In genomic region chr11:47215366-47215925, GRCh38 we compare ENCODE assay signal across 8 cellular contexts. TPM values are rescaled to one million over a fixed set of nuclear protein-coding genes. Genes with fewer than 3 reads are reported as not detected.
DNase-seq lines count a peak whose midpoint lies in the region; ATAC-seq, FAIRE-seq and TF ChIP-seq lines count a peak whose summit lies in the region.

No MANE protein-coding gene starts in this region.

- no TSS peak for BruUV-seq in K562 (replicated peaks; lab: Mats Ljungman, UMichigan)

- CTCF ChIA-PET in K562 (lab: Yijun Ruan, JAX; ENCODE audit: low intra/inter-chr PET ratio): no interaction called here

- no peak for TF ChIP-seq POLR2A in K562 (conservative IDR thresholded peaks at IDR 0.05)

- no peak for TF ChIP-seq CTCF in DND-41 (IDR thresholded peaks at IDR 0.05; ENCODE audit: borderline replicate concordance, extremely low read depth, low read length, poor library complexity, severe bottlenecking)
- no peak for TF ChIP-seq CTCF in KMS-11 (conservative IDR thresholded peaks at IDR 0.05; ENCODE audit: low read depth, low read length)
- no peak for TF ChIP-seq CTCF in K562 (IDR thresholded peaks at IDR 0.05 in 2 of 3, conservative IDR thresholded peaks at IDR 0.05 in 1 of 3; ENCODE audit: insufficient read depth in 2 of 3, low read depth in 1 of 3, low read length in 3 of 3)
- TF ChIP-seq CTCF in upper lobe of right lung (IDR thresholded peaks at IDR 0.05): no peak

- TF ChIP-seq EP300 in K562 (IDR thresholded peaks at IDR 0.05; ENCODE audit: low read length): no peak

- H3K4me1 ChIP-seq in DND-41 (ENCODE audit: insufficient read depth, low read length): peaks cover 44% of the 10 kb centered on the region
- peaks cover 15% of the 10 kb centered on the region for H3K4me1 ChIP-seq in KMS-11 (ENCODE audit: low read depth, poor library complexity, severe bottlenecking)
- peaks cover 14 to 20% of the 10 kb centered on the region in 2 experiments; a peak in 4 of 5 replicates for H3K4me1 ChIP-seq in K562 (replicated peaks in 1 of 2; ENCODE audit: control insufficient read depth in 2 of 2, insufficient read depth in 2 of 2, low read length in 2 of 2)
- H3K4me1 ChIP-seq in upper lobe of right lung: peaks cover 31% of the 10 kb centered on the region

- no peaks in the 10 kb centered on the region for H3K9me3 ChIP-seq in DND-41 (ENCODE audit: insufficient read depth, low read length, severe bottlenecking)
- no peaks in the 10 kb centered on the region for H3K9me3 ChIP-seq in K562 (replicated peaks; ENCODE audit: control insufficient read depth, insufficient read depth, low read depth, low read length)
- no peaks in the 10 kb centered on the region for H3K9me3 ChIP-seq in upper lobe of right lung

- H3K4me3 ChIP-seq in DND-41 (ENCODE audit: low read depth in 1 of 2, low read length in 2 of 2) (peak overlapping the region; percentile 83 to 90), KMS-11 (IDR thresholded peaks at IDR 0.05; ENCODE audit: insufficient read depth, low read depth, low read length) (no peak overlapping the region), K562 (peak overlapping the region; percentile 59), upper lobe of right lung (peak overlapping the region; percentile 81)

- 3% methylated on average over 15 of the region's 15 CpGs for WGBS in K562 (ENCODE audit: insufficient coverage, low coverage, missing lambda C conversion rate)

- peaks cover 34% of the 10 kb centered on the region for H3K79me2 ChIP-seq in DND-41 (ENCODE audit: insufficient read depth, low read length)
- peaks cover 6% of the 10 kb centered on the region; the same call in 1 of the 2 replicates for H3K79me2 ChIP-seq in KMS-11 (ENCODE audit: insufficient read depth, low read depth)
- peaks cover 17% of the 10 kb centered on the region; the same call in 2 of the 3 replicates for H3K79me2 ChIP-seq in K562 (ENCODE audit: control insufficient read depth, insufficient read depth, low read length)

- no peak for DNase-seq in DND-41
- DNase-seq in K562 (ENCODE audit: extremely low read depth in 1 of 4, low spot score in 3 of 4): peak in 2 of 4 experiments; percentile 4 to 53
- DNase-seq in lung microvascular endothelial cell (ENCODE audit: low read depth in 2 of 2): peak; percentile 29 to 38
- no peak for DNase-seq in upper lobe of right lung
- no peak for DNase-seq in SIG-M5 treated with dmso at 0.1 percent for 504 hours (lab: John Stamatoyannopoulos, UW; ENCODE audit: unreplicated experiment)

- peaks cover 2% of the 10 kb centered on the region; the same call in 1 of the 2 replicates for H4K20me1 ChIP-seq in DND-41 (ENCODE audit: insufficient read depth, low read length)
- H4K20me1 ChIP-seq in KMS-11 (ENCODE audit: insufficient read depth): no peaks in the 10 kb centered on the region
- H4K20me1 ChIP-seq in K562 (replicated peaks; ENCODE audit: control insufficient read depth, insufficient read depth, low read length): no peaks in the 10 kb centered on the region; the same call in 1 of the 2 replicates

- peak; percentile 52 for FAIRE-seq in K562 (lab: Jason Lieb, UNC)

- POLR2A ChIA-PET in K562 (lab: Yijun Ruan, JAX): interaction anchor here (0.6 to 2.4 kb wide), 12 partner anchors 9 to 272 kb away, joined by 3 to 7 read pairs (median 4); no protein-coding TSS in a partner anchor

- in situ Hi-C loops in K562 (cut with MboI): no loop called here

- H3K27me3 ChIP-seq in DND-41 (ENCODE audit: insufficient read depth, low read length, poor library complexity): no peaks in the 10 kb centered on the region
- H3K27me3 ChIP-seq in KMS-11 (ENCODE audit: insufficient read depth, low read depth): no peaks in the 10 kb centered on the region
- H3K27me3 ChIP-seq in K562 (ENCODE audit: control insufficient read depth in 2 of 2, insufficient read depth in 2 of 2, low read length in 2 of 2): no peaks in the 10 kb centered on the region
- H3K27me3 ChIP-seq in upper lobe of right lung: no peaks in the 10 kb centered on the region

- H3K4me2 ChIP-seq in DND-41 (ENCODE audit: insufficient read depth, low read length) (peak overlapping the region; percentile 93), KMS-11 (peak overlapping the region; percentile 97), K562 (ENCODE audit: insufficient read depth, low read length) (peak overlapping the region; percentile 99)

- ATAC-seq in DND-41 (ENCODE audit: insufficient read depth, low read depth): no peak
- no peak for ATAC-seq in K562
- no peak for ATAC-seq in upper lobe of right lung
- ATAC-seq in HG03135 (IDR thresholded peaks at IDR 0.05; ENCODE audit: unreplicated experiment): no peak
- ATAC-seq in GM21367 (IDR thresholded peaks at IDR 0.05; ENCODE audit: unreplicated experiment): no peak

- H3K9ac ChIP-seq in DND-41 (ENCODE audit: low read depth, low read length) (peak overlapping the region; percentile 97), KMS-11 (peak overlapping the region; percentile 96), K562 (ENCODE audit: insufficient read depth in 1 of 2, low read depth in 2 of 2, low read length in 2 of 2) (peak overlapping the region; percentile 86 to 97)

- intact Hi-C loops in K562 (cut with micrococcal nuclease): no loop called here
- intact Hi-C loops in upper lobe of right lung (cut with DNase I): no loop called here

- peak overlapping the region; percentile 96 for H2AFZ ChIP-seq in DND-41 (ENCODE audit: low read depth, low read length)
- peak overlapping the region; percentile 98 for H2AFZ ChIP-seq in KMS-11 (ENCODE audit: low read depth)
- H2AFZ ChIP-seq in K562 (ENCODE audit: low read depth, low read length): peak overlapping the region; percentile 97

- H3K9me1 ChIP-seq in K562 (ENCODE audit: control insufficient read depth, insufficient read depth, low read length): no peaks in the 10 kb centered on the region

- H3K27ac ChIP-seq in DND-41 (ENCODE audit: low read length): peak overlapping the region; percentile 99
- H3K27ac ChIP-seq in KMS-11: peak overlapping the region; percentile 97
- H3K27ac ChIP-seq in K562 (ENCODE audit: extremely low read depth, low read depth, low read length): peak overlapping the region; percentile 93
- peak overlapping the region; percentile 95 for H3K27ac ChIP-seq in upper lobe of right lung

- H3K36me3 ChIP-seq in DND-41 (ENCODE audit: insufficient read depth, low read length) (peaks cover 27% of the 10 kb centered on the region), KMS-11 (ENCODE audit: insufficient read depth) (no peaks in the 10 kb centered on the region), K562 (ENCODE audit: control insufficient read depth, insufficient read depth, low read length) (no peaks in the 10 kb centered on the region; the same call in 2 of the 3 replicates), upper lobe of right lung (peaks cover 16% of the 10 kb centered on the region)

- TF ChIP-seq RAD21 in K562 (CRISPR knock-in tag; conservative IDR thresholded peaks at IDR 0.05 in 1 of 2, IDR thresholded peaks at IDR 0.05 in 1 of 2): no peak

RNA-seq across cellular contexts. Expression of gene DDB2, which starts 0.7 kb away (rescaled TPM):
- total RNA-seq in K562 (2011; cell fraction: chromatin; rRNA removed; ENCODE audit: low replicate concordance): 56.3 and 66.6 TPM in 2 replicates
- total RNA-seq in K562 (2011; cell fraction: nucleolus; rRNA removed): 38.7 TPM in 2 replicates
- total RNA-seq in K562 (2011; cell fraction: nucleoplasm; rRNA removed): 45.0 and 46.9 TPM in 2 replicates
- total RNA-seq in K562 (2014; rRNA removed) (12.7 and 13.3 TPM in 2 replicates), K562 (2014; rRNA removed; fragmentation: Illumina TruSeq; extraction: Trizol) (8.7 and 9.0 TPM in 2 replicates), K562 (2015; rRNA removed; fragmentation: Illumina TruSeq; extraction: Trizol) (10.1 and 10.9 TPM in 2 replicates), K562 (2021) (9.0 and 10.5 TPM in 2 replicates), lung microvascular endothelial cell (23.2 and 53.8 TPM in 2 replicates), upper lobe of right lung (49.6 TPM)
- polyA plus RNA-seq in K562 (2011; rRNA removed) (17.1 and 17.5 TPM in 2 replicates), K562 (2014; fragmentation: Illumina TruSeq; extraction: Trizol) (10.1 and 10.4 TPM in 2 replicates), K562 (2014; fragmentation: Nextera tagmentation; extraction: Ambion mirVana) (10 to 100 TPM in 1 of 2 experiments, 1 to 10 TPM in 1; 9.0 to 10.3 TPM), K562 (2014; rRNA removed) (12.0 and 18.6 TPM in 2 replicates)
- 12.9 and 16.0 TPM in 2 replicates for polyA plus RNA-seq in K562 (2011; cell fraction: cytosol; rRNA removed)
- polyA plus RNA-seq in K562 (2011; cell fraction: nucleus; rRNA removed): 54.5 and 57.5 TPM in 2 replicates
- polyA plus RNA-seq in K562 (2012): 11.5 and 20.9 TPM in 2 replicates
- 12.9 and 16.8 TPM in 2 replicates for polyA minus RNA-seq in K562 (2011; rRNA and poly(A)+ RNA removed)
- 5.5 and 8.0 TPM in 2 replicates for polyA minus RNA-seq in K562 (2011; cell fraction: cytosol; rRNA and poly(A)+ RNA removed)
- 17.4 and 23.8 TPM in 2 replicates for polyA minus RNA-seq in K562 (2011; cell fraction: nucleus; rRNA and poly(A)+ RNA removed)

RNA-seq across cellular contexts. Expression of gene PACSIN3, which starts 29.2 kb away (rescaled TPM):
- total RNA-seq in K562 (2011; cell fraction: chromatin; rRNA removed; ENCODE audit: low replicate concordance): 3.9 and 14.6 TPM in 2 replicates
- total RNA-seq in K562 (2011; cell fraction: nucleolus; rRNA removed): 11.6 and 12.7 TPM in 2 replicates
- 6.0 and 7.3 TPM in 2 replicates for total RNA-seq in K562 (2011; cell fraction: nucleoplasm; rRNA removed)
- total RNA-seq in K562 (2014; rRNA removed) (15.5 and 18.8 TPM in 2 replicates), K562 (2014; rRNA removed; fragmentation: Illumina TruSeq; extraction: Trizol) (1.5 and 3.5 TPM in 2 replicates), K562 (2015; rRNA removed; fragmentation: Illumina TruSeq; extraction: Trizol) (8.8 and 9.6 TPM in 2 replicates), K562 (2021) (13.8 and 18.1 TPM in 2 replicates), lung microvascular endothelial cell (12.9 and 17.9 TPM in 2 replicates), upper lobe of right lung (36.9 TPM)
- polyA plus RNA-seq in K562 (2011; rRNA removed) (6.8 and 7.1 TPM in 2 replicates), K562 (2014; fragmentation: Illumina TruSeq; extraction: Trizol) (7.1 and 9.8 TPM in 2 replicates), K562 (2014; fragmentation: Nextera tagmentation; extraction: Ambion mirVana) (under 1 TPM; 0.13 to 0.17 TPM), K562 (2014; rRNA removed) (14.5 and 15.0 TPM in 2 replicates)
- 6.5 and 12.3 TPM in 2 replicates for polyA plus RNA-seq in K562 (2011; cell fraction: cytosol; rRNA removed)
- 6.2 and 9.6 TPM in 2 replicates for polyA plus RNA-seq in K562 (2011; cell fraction: nucleus; rRNA removed)
- polyA plus RNA-seq in K562 (2012): 7.3 and 10.4 TPM in 2 replicates
- polyA minus RNA-seq in K562 (2011; rRNA and poly(A)+ RNA removed): 1.9 and 3.0 TPM in 2 replicates
- polyA minus RNA-seq in K562 (2011; cell fraction: cytosol; rRNA and poly(A)+ RNA removed): 8.0 and 17.4 TPM in 2 replicates
- 4.7 and 5.0 TPM in 2 replicates for polyA minus RNA-seq in K562 (2011; cell fraction: nucleus; rRNA and poly(A)+ RNA removed)

RNA-seq across cellular contexts. Expression of gene ACP2, which starts 33.2 kb away (rescaled TPM):
- 46.3 and 108 TPM in 2 replicates for total RNA-seq in K562 (2011; cell fraction: chromatin; rRNA removed; ENCODE audit: low replicate concordance)
- total RNA-seq in K562 (2011; cell fraction: nucleolus; rRNA removed): 76.0 and 80.0 TPM in 2 replicates
- 60.6 and 60.9 TPM in 2 replicates for total RNA-seq in K562 (2011; cell fraction: nucleoplasm; rRNA removed)
- total RNA-seq in K562 (2014; rRNA removed) (14.3 and 16.2 TPM in 2 replicates), K562 (2014; rRNA removed; fragmentation: Illumina TruSeq; extraction: Trizol) (7.1 and 8.6 TPM in 2 replicates), K562 (2015; rRNA removed; fragmentation: Illumina TruSeq; extraction: Trizol) (11.6 and 12.1 TPM in 2 replicates), K562 (2021) (17.8 and 20.0 TPM in 2 replicates), lung microvascular endothelial cell (25.3 and 35.7 TPM in 2 replicates), upper lobe of right lung (31.6 TPM)
- polyA plus RNA-seq in K562 (2011; rRNA removed) (7.0 and 10.4 TPM in 2 replicates), K562 (2014; fragmentation: Illumina TruSeq; extraction: Trizol) (14.0 and 19.1 TPM in 2 replicates), K562 (2014; fragmentation: Nextera tagmentation; extraction: Ambion mirVana) (1 to 10 TPM; 1.9 to 2.2 TPM), K562 (2014; rRNA removed) (12.4 and 14.4 TPM in 2 replicates)
- 8.2 and 13.6 TPM in 2 replicates for polyA plus RNA-seq in K562 (2011; cell fraction: cytosol; rRNA removed)
- polyA plus RNA-seq in K562 (2011; cell fraction: nucleus; rRNA removed): 27.8 and 55.7 TPM in 2 replicates
- 13.9 and 20.7 TPM in 2 replicates for polyA plus RNA-seq in K562 (2012)
- polyA minus RNA-seq in K562 (2011; rRNA and poly(A)+ RNA removed): 10.9 and 11.2 TPM in 2 replicates
- 9.5 and 12.3 TPM in 2 replicates for polyA minus RNA-seq in K562 (2011; cell fraction: cytosol; rRNA and poly(A)+ RNA removed)
- polyA minus RNA-seq in K562 (2011; cell fraction: nucleus; rRNA and poly(A)+ RNA removed): 25.4 and 26.9 TPM in 2 replicates

RNA-seq across cellular contexts. Expression of gene ARFGAP2, which starts 38.8 kb away (rescaled TPM):
- total RNA-seq in K562 (2011; cell fraction: chromatin; rRNA removed; ENCODE audit: low replicate concordance): 359 and 833 TPM in 2 replicates
- 445 and 463 TPM in 2 replicates for total RNA-seq in K562 (2011; cell fraction: nucleolus; rRNA removed)
- total RNA-seq in K562 (2011; cell fraction: nucleoplasm; rRNA removed): 399 and 402 TPM in 2 replicates
- total RNA-seq in K562 (2014; rRNA removed) (97.6 and 107 TPM in 2 replicates), K562 (2014; rRNA removed; fragmentation: Illumina TruSeq; extraction: Trizol) (65.0 and 78.6 TPM in 2 replicates), K562 (2015; rRNA removed; fragmentation: Illumina TruSeq; extraction: Trizol) (78.4 and 83.2 TPM in 2 replicates), K562 (2021) (93.4 and 102 TPM in 2 replicates), lung microvascular endothelial cell (57.5 and 69.8 TPM in 2 replicates), upper lobe of right lung (92.9 TPM)
- polyA plus RNA-seq in K562 (2011; rRNA removed) (96.3 and 120 TPM in 2 replicates), K562 (2014; fragmentation: Illumina TruSeq; extraction: Trizol) (122 and 140 TPM in 2 replicates), K562 (2014; fragmentation: Nextera tagmentation; extraction: Ambion mirVana) (10 to 100 TPM; 29.1 to 42.1 TPM), K562 (2014; rRNA removed) (90.1 and 90.8 TPM in 2 replicates)
- polyA plus RNA-seq in K562 (2011; cell fraction: cytosol; rRNA removed): 199 and 200 TPM in 2 replicates
- 212 and 227 TPM in 2 replicates for polyA plus RNA-seq in K562 (2011; cell fraction: nucleus; rRNA removed)
- 69.1 and 93.2 TPM in 2 replicates for polyA plus RNA-seq in K562 (2012)
- polyA minus RNA-seq in K562 (2011; rRNA and poly(A)+ RNA removed): 112 and 121 TPM in 2 replicates
- 55.3 and 58.2 TPM in 2 replicates for polyA minus RNA-seq in K562 (2011; cell fraction: cytosol; rRNA and poly(A)+ RNA removed)
- polyA minus RNA-seq in K562 (2011; cell fraction: nucleus; rRNA and poly(A)+ RNA removed): 104 and 166 TPM in 2 replicates

RNA-seq across cellular contexts. Expression of gene NR1H3, which starts 42.4 kb away (rescaled TPM):
- total RNA-seq in K562 (2011; cell fraction: chromatin; rRNA removed; ENCODE audit: low replicate concordance): 39.2 and 75.3 TPM in 2 replicates
- total RNA-seq in K562 (2011; cell fraction: nucleolus; rRNA removed): 43.6 and 51.5 TPM in 2 replicates
- total RNA-seq in K562 (2011; cell fraction: nucleoplasm; rRNA removed): 31.0 and 35.2 TPM in 2 replicates
- total RNA-seq in K562 (2014; rRNA removed) (11.9 and 16.0 TPM in 2 replicates), K562 (2014; rRNA removed; fragmentation: Illumina TruSeq; extraction: Trizol) (6.6 and 8.2 TPM in 2 replicates), K562 (2015; rRNA removed; fragmentation: Illumina TruSeq; extraction: Trizol) (7.8 and 11.1 TPM in 2 replicates), K562 (2021) (15.9 and 16.5 TPM in 2 replicates), lung microvascular endothelial cell (22.7 and 29.8 TPM in 2 replicates), upper lobe of right lung (44.1 TPM)
- polyA plus RNA-seq in K562 (2011; rRNA removed) (26.0 and 31.9 TPM in 2 replicates), K562 (2014; fragmentation: Illumina TruSeq; extraction: Trizol) (12.0 and 15.2 TPM in 2 replicates), K562 (2014; fragmentation: Nextera tagmentation; extraction: Ambion mirVana) (10 to 100 TPM in 1 of 2 experiments, 1 to 10 TPM in 1; 9.8 to 10.4 TPM), K562 (2014; rRNA removed) (17.5 and 18.4 TPM in 2 replicates)
- 38.5 and 38.7 TPM in 2 replicates for polyA plus RNA-seq in K562 (2011; cell fraction: cytosol; rRNA removed)
- 66.1 and 82.8 TPM in 2 replicates for polyA plus RNA-seq in K562 (2011; cell fraction: nucleus; rRNA removed)
- 16.1 and 20.9 TPM in 2 replicates for polyA plus RNA-seq in K562 (2012)
- polyA minus RNA-seq in K562 (2011; rRNA and poly(A)+ RNA removed): 15.1 and 19.2 TPM in 2 replicates
- polyA minus RNA-seq in K562 (2011; cell fraction: cytosol; rRNA and poly(A)+ RNA removed): 9.9 and 20.8 TPM in 2 replicates
- polyA minus RNA-seq in K562 (2011; cell fraction: nucleus; rRNA and poly(A)+ RNA removed): 12.8 and 23.2 TPM in 2 replicates

Comparison
In these comparisons a context has a peak if more than half of its experiments do, and no peak if none do; other contexts are left out.
1. DNase-seq: peak in lung microvascular endothelial cell (2 of 2); none in DND-41 (single experiment), upper lobe of right lung (single experiment) and SIG-M5 treated with dmso at 0.1 percent for 504 hours (single experiment).
2. Peak in every context shown above with its lines, with median percentiles within 50 percentile points of each other: H2AFZ ChIP-seq, H3K27ac ChIP-seq, H3K4me2 ChIP-seq and H3K9ac ChIP-seq.